In genomic region chr12:121789233-121789781, GRCh38 we compare ENCODE assay signal across 8 cellular contexts. TPM values are rescaled to one million over a fixed set of nuclear protein-coding genes. Genes with fewer than 3 reads are reported as not detected.
DNase-seq lines count a peak whose midpoint lies in the region; ATAC-seq, FAIRE-seq and TF ChIP-seq lines count a peak whose summit lies in the region.

No MANE protein-coding gene starts in this region.

- TF ChIP-seq CTCF in Calu3 (IDR thresholded peaks at IDR 0.05; ENCODE audit: unreplicated experiment) (no peak), mucosa of descending colon (IDR thresholded peaks at IDR 0.05) (no peak)

- peaks cover 36% of the 10 kb centered on the region for H3K4me1 ChIP-seq in mucosa of descending colon (ENCODE audit: low read depth)

- H3K9me3 Mint-ChIP-seq in Calu3 (ENCODE audit: low read depth, unreplicated experiment), result no peaks in the 10 kb centered on the region
- H3K9me3 Mint-ChIP-seq in activated T-cell treated with anti-CD3 and anti-CD28 coated beads, Interleukin-2, amount 50 U/mL, for 4 hours, result no peaks in the 10 kb centered on the region

- no peaks in the 10 kb centered on the region for H3K9me3 ChIP-seq in mucosa of descending colon

- H3K36me3 ChIP-seq in mucosa of descending colon (ENCODE audit: low read depth), result no peaks in the 10 kb centered on the region

- peaks cover 61% of the 10 kb centered on the region for H3K4me1 Mint-ChIP-seq in Calu3 (ENCODE audit: low read depth, unreplicated experiment)
- H3K4me1 Mint-ChIP-seq in activated T-cell treated with anti-CD3 and anti-CD28 coated beads, Interleukin-2, amount 50 U/mL, for 4 hours (ENCODE audit: low read depth), result peaks cover 74% of the 10 kb centered on the region

- H3K4me3 ChIP-seq in mucosa of descending colon, result no peak overlapping the region

- peak overlapping the region; percentile 88 for H3K27ac Mint-ChIP-seq in Calu3 (ENCODE audit: unreplicated experiment)

- FAIRE-seq in frontal cortex (lab: Jason Lieb, UNC) (no peak), H54 (lab: Jason Lieb, UNC) (no peak)

- BruUV-seq in Calu3 (replicated peaks; lab: Mats Ljungman, UMichigan), result no TSS peak

- CTCF ChIA-PET in Calu3 (lab: Charles Lee), result interaction anchor here (0.7 kb wide), 1 partner anchor 17 kb away, joined by 3 read pairs; no protein-coding TSS in a partner anchor

- peak overlapping the region; percentile 86 for H3K4me3 Mint-ChIP-seq in Calu3 (ENCODE audit: low read depth, unreplicated experiment)
- peak overlapping the region; percentile 94 for H3K4me3 Mint-ChIP-seq in activated T-cell treated with anti-CD3 and anti-CD28 coated beads, Interleukin-2, amount 50 U/mL, for 4 hours

- ATAC-seq in HG02623 (IDR thresholded peaks at IDR 0.05; ENCODE audit: unreplicated experiment), result peak; percentile 4
- no peak for ATAC-seq in activated T-cell treated with anti-CD3 and anti-CD28 coated beads, Interleukin-2, amount 50 U/mL, for 4 hours
- ATAC-seq in mucosa of descending colon, result no peak
- ATAC-seq in activated CD4-positive, CD25-positive, alpha-beta regulatory T cell treated with anti-CD3 and anti-CD28 coated beads, Interleukin-2, amount 50 U/mL, for 24 hours, result no peak

- intact Hi-C loops in Calu3 (cut with micrococcal nuclease; ENCODE audit: unreplicated experiment) (no loop called here), mucosa of descending colon (cut with DNase I, micrococcal nuclease) (no loop called here)

- DNase-seq in Calu3, result no peak
- no peak for DNase-seq in activated T-cell treated with anti-CD3 and anti-CD28 coated beads, Interleukin-2, amount 50 U/mL, for 4 hours
- peak in 2 of 3 donors; percentile 67 to 82 for DNase-seq in mucosa of descending colon
- no peak for DNase-seq in GM03348 (ENCODE audit: low spot score)
- no peak for DNase-seq in frontal cortex (ENCODE audit: low spot score in 2 of 2)
- no peak for DNase-seq in H54 (ENCODE audit: insufficient read length, low spot score)

- no peaks in the 10 kb centered on the region for H3K27me3 Mint-ChIP-seq in Calu3 (ENCODE audit: unreplicated experiment)
- no peaks in the 10 kb centered on the region for H3K27me3 Mint-ChIP-seq in activated T-cell treated with anti-CD3 and anti-CD28 coated beads, Interleukin-2, amount 50 U/mL, for 4 hours (ENCODE audit: low read depth)

- H3K36me3 Mint-ChIP-seq in Calu3 (ENCODE audit: insufficient read depth, unreplicated experiment), result peaks cover 92% of the 10 kb centered on the region
- peaks cover 22% of the 10 kb centered on the region for H3K36me3 Mint-ChIP-seq in activated T-cell treated with anti-CD3 and anti-CD28 coated beads, Interleukin-2, amount 50 U/mL, for 4 hours (ENCODE audit: insufficient read depth)

- TF ChIP-seq POLR2A in H54 (IDR thresholded peaks at IDR 0.05; ENCODE audit: low read depth, low read length), result no peak

RNA-seq across cellular contexts. Expression of gene RHOF, which starts 4.2 kb away (rescaled TPM):
- total RNA-seq in Calu3 (2022) (73.9 and 121 TPM in 2 replicates), mucosa of descending colon (10 to 100 TPM; 45.5 to 86.7 (median 83.2) TPM), frontal cortex (13.0 TPM)
- total RNA-seq in activated T-cell treated with anti-CD3 and anti-CD28 coated beads, Interleukin-2, amount 50 U/mL, for 4 hours, result 10 to 100 TPM; 80.7 to 94.6 (median 85.8) TPM

RNA-seq across cellular contexts. Expression of gene SETD1B, which starts 14.5 kb away (rescaled TPM):
- total RNA-seq in Calu3 (2022) (32.2 and 33.1 TPM in 2 replicates), mucosa of descending colon (10 to 100 TPM; 23.8 to 38.3 (median 27.5) TPM), frontal cortex (2.4 TPM)
- 10 to 100 TPM; 30.4 to 32.7 (median 31.7) TPM for total RNA-seq in activated T-cell treated with anti-CD3 and anti-CD28 coated beads, Interleukin-2, amount 50 U/mL, for 4 hours

Comparison
In these comparisons a context has a peak if more than half of its experiments do, and no peak if none do; other contexts are left out.
1. DNase-seq: peak in mucosa of descending colon (2 of 3); none in Calu3 (single experiment), activated T-cell treated with anti-CD3 and anti-CD28 coated beads, Interleukin-2, amount 50 U/mL, for 4 hours (single experiment), GM03348 (single experiment), frontal cortex (0 of 2) and H54 (single experiment).